ENCODE assay signal across 8 cellular contexts in the genomic region with DNA sequence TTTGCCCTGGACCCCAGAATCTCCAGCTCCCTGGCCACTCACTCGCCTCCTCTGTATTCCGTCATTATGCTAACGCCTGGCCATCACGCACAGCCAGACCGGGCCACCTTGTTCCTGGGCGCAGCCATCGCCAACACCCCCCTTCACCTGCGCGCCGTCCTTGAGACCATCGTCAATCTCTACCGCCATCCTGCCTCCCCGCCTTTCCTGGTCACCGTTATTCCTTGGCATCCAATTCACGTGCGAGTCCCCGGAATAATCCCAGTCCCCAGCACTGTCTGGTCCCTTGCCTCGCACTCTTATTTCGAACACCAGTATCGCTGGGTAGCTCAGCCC. TPM values are rescaled to one million over a fixed set of nuclear protein-coding genes. Genes with fewer than 3 reads are reported as not detected.
A peak's percentile ranks its signal among the peaks of the same experiment; 100 is the strongest.
DNase-seq lines count a peak whose midpoint lies in the region; ATAC-seq and TF ChIP-seq lines count a peak whose summit lies in the region.

No MANE protein-coding gene starts in this region.

- no peak for TF ChIP-seq POLR2A in spleen (IDR thresholded peaks at IDR 0.05)

- H3K27ac ChIP-seq in spleen: peak overlapping the region; percentile 67 to 95 (median 89)

- H3K36me3 ChIP-seq in BE2C: peaks cover 10% of the 10 kb centered on the region
- H3K36me3 ChIP-seq in spleen: peaks cover 0 to 27% (median 13%) of the 10 kb centered on the region in 6 donors

- H3K4me1 ChIP-seq in BE2C (no peaks in the 10 kb centered on the region), spleen (peaks cover 18 to 41% (median 30%) of the 10 kb centered on the region in 6 donors)

- H3K4me3 Mint-ChIP-seq in activated naive CD8-positive, alpha-beta T cell treated with anti-CD3 and anti-CD28 coated beads for 36 hours: peak overlapping the region; percentile 100

- TF ChIP-seq CTCF in BE2C (IDR thresholded peaks at IDR 0.05; ENCODE audit: low read depth, low read length) (no peak), spleen (IDR thresholded peaks at IDR 0.05 in 8 of 11, conservative IDR thresholded peaks at IDR 0.05 in 3 of 11) (no peak)

- no peaks in the 10 kb centered on the region for H3K27me3 Mint-ChIP-seq in activated naive CD8-positive, alpha-beta T cell treated with anti-CD3 and anti-CD28 coated beads for 36 hours

- H3K27me3 ChIP-seq in BE2C: no peaks in the 10 kb centered on the region
- no peaks in the 10 kb centered on the region for H3K27me3 ChIP-seq in spleen (replicated peaks in 1 of 7)

- H3K4me3 ChIP-seq in BE2C (ENCODE audit: low read depth, low read length) (peak overlapping the region; percentile 96), iPS-11a (ENCODE audit: low read depth, low read length) (peak overlapping the region; percentile 89), spleen (peak overlapping the region; percentile 48 to 84 (median 73))

- H3K36me3 Mint-ChIP-seq in activated naive CD8-positive, alpha-beta T cell treated with anti-CD3 and anti-CD28 coated beads for 36 hours: peaks cover 12% of the 10 kb centered on the region

- intact Hi-C loops in spleen (cut with DNase I; ENCODE audit: low total_unique reads): loop anchor here (10.0 kb wide), 1 partner anchor 109 kb away; a partner anchor contains a TSS

- peak overlapping the region; percentile 93 for H3K27ac Mint-ChIP-seq in activated naive CD8-positive, alpha-beta T cell treated with anti-CD3 and anti-CD28 coated beads for 36 hours

- no peaks in the 10 kb centered on the region for H3K9me3 Mint-ChIP-seq in activated naive CD8-positive, alpha-beta T cell treated with anti-CD3 and anti-CD28 coated beads for 36 hours

- ATAC-seq in HG02678 (IDR thresholded peaks at IDR 0.05; ENCODE audit: unreplicated experiment): peak; percentile 8
- no peak for ATAC-seq in GM21825 (IDR thresholded peaks at IDR 0.05; ENCODE audit: unreplicated experiment)

- DNase-seq in BE2C (no peak), spleen (no peak), dedifferentiated amniotic fluid mesenchymal stem cell (ENCODE audit: extremely low spot score) (no peak), NCI-H2081 treated with DMSO at 0.1 percent for 48 hours (lab: John Stamatoyannopoulos, UW) (no peak)
- no peak for DNase-seq in activated naive CD8-positive, alpha-beta T cell treated with anti-CD3 and anti-CD28 coated beads for 36 hours

- WGBS in spleen, 5 donors: 0 to 3% (median 1%) methylated on average over 17 to 20 of the region's 20 CpGs

- H3K9me3 ChIP-seq in BE2C (no peaks in the 10 kb centered on the region), spleen (no peaks in the 10 kb centered on the region)

- H3K4me1 Mint-ChIP-seq in activated naive CD8-positive, alpha-beta T cell treated with anti-CD3 and anti-CD28 coated beads for 36 hours: peaks cover 17% of the 10 kb centered on the region

RNA-seq across cellular contexts. Expression of a gene that starts 0.5 kb away (rescaled TPM):
- 349 TPM for polyA plus RNA-seq in BE2C (2012; ENCODE audit: insufficient read depth, insufficient read length, low read depth)
- 10 to 100 TPM; 57.9 to 61.3 TPM for total RNA-seq in activated naive CD8-positive, alpha-beta T cell treated with anti-CD3 and anti-CD28 coated beads for 36 hours
- 10 to 100 TPM; 33.4 to 74.2 (median 48.2) TPM for total RNA-seq in spleen
- 10 to 100 TPM; 23.5 to 56.6 (median 55.1) TPM for polyA plus RNA-seq in spleen

RNA-seq across cellular contexts. Expression of a gene that starts 5.3 kb away (rescaled TPM):
- 5.0 TPM for polyA plus RNA-seq in BE2C (2012; ENCODE audit: insufficient read depth, insufficient read length, low read depth)
- 1 to 10 TPM; 3.0 to 3.1 TPM for total RNA-seq in activated naive CD8-positive, alpha-beta T cell treated with anti-CD3 and anti-CD28 coated beads for 36 hours
- total RNA-seq in spleen: 1 to 10 TPM; 2.3 to 6.0 (median 2.8) TPM
- 1 to 10 TPM; 1.6 to 2.6 (median 1.9) TPM for polyA plus RNA-seq in spleen

RNA-seq across cellular contexts. Expression of a gene that starts 14.1 kb away (rescaled TPM):
- polyA plus RNA-seq in BE2C (2012; ENCODE audit: insufficient read depth, insufficient read length, low read depth): 77.0 TPM
- 10 to 100 TPM; 45.5 to 49.3 TPM for total RNA-seq in activated naive CD8-positive, alpha-beta T cell treated with anti-CD3 and anti-CD28 coated beads for 36 hours
- total RNA-seq in spleen: 10 to 100 TPM; 36.9 to 55.7 (median 40.2) TPM
- polyA plus RNA-seq in spleen: 10 to 100 TPM; 15.0 to 27.5 (median 17.4) TPM

RNA-seq across cellular contexts. Expression of a gene that starts 19.8 kb away (rescaled TPM):
- polyA plus RNA-seq in BE2C (2012; ENCODE audit: insufficient read depth, insufficient read length, low read depth): 27.3 TPM
- 10 to 100 TPM; 20.0 to 21.8 TPM for total RNA-seq in activated naive CD8-positive, alpha-beta T cell treated with anti-CD3 and anti-CD28 coated beads for 36 hours
- total RNA-seq in spleen: 10 to 100 TPM; 20.2 to 28.4 (median 25.6) TPM
- 10 to 100 TPM in 1 of 3 donors, 1 to 10 TPM in 2; 3.2 to 11.8 (median 3.3) TPM for polyA plus RNA-seq in spleen

RNA-seq across cellular contexts. Expression of a gene that starts 20.0 kb away (rescaled TPM):
- polyA plus RNA-seq in BE2C (2012; ENCODE audit: insufficient read depth, insufficient read length, low read depth): 29.9 TPM
- total RNA-seq in activated naive CD8-positive, alpha-beta T cell treated with anti-CD3 and anti-CD28 coated beads for 36 hours: 10 to 100 TPM; 17.3 to 18.5 TPM
- total RNA-seq in spleen: 10 to 100 TPM in 3 of 7 donors, 1 to 10 TPM in 4; 8.9 to 12.5 (median 9.2) TPM
- polyA plus RNA-seq in spleen: 1 to 10 TPM; 6.2 to 9.8 (median 6.4) TPM
